5 cellular contexts compared by ENCODE assay signal in the genomic region with DNA sequence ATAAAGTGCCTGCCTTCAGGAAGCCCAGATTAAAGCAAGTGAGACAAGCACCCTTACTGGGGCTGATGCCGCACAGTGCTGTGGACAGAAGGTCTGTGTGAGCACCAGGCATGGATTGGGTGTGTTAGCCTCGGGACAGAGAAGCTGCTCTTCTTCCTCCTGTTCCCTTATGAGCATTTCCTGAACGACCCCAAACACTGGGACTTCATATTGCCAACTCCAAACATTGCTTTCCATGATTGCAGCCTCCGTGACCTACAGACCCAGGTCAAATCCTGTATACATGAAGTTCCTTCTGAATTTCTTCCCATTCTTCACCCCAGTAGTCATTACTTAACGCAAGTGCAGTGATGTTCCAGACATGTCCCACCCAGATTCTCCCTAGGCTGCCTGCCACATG.
"Had no signal": no experiment of that assay in that cellular context is flagged by ENCODE, and none has a peak within 500 bp of the region (broad histone marks: within the 10 kb centered on the region; RNA-seq: fewer than 3 reads in every experiment).

No MANE protein-coding gene starts in this region.

- H3K4me3 ChIP-seq: GM23248 had no signal

- H3K4me3 Mint-ChIP-seq: IgD-negative memory B cell had no signal

- H3K36me3 Mint-ChIP-seq: IgD-negative memory B cell had no signal

- H3K27ac Mint-ChIP-seq: IgD-negative memory B cell had no signal

- H3K9ac ChIP-seq: GM23248 had no signal

- H2AFZ ChIP-seq: GM23248 had no signal

- H3K27ac ChIP-seq: GM23248 had no signal

- DNase-seq: GM23248, GOT3, H7, HCEC 1CT had no signal

- H3K4me1 Mint-ChIP-seq: IgD-negative memory B cell had no signal
